Comparison of ENCODE assay signal across 9 cellular contexts in the genomic region with DNA sequence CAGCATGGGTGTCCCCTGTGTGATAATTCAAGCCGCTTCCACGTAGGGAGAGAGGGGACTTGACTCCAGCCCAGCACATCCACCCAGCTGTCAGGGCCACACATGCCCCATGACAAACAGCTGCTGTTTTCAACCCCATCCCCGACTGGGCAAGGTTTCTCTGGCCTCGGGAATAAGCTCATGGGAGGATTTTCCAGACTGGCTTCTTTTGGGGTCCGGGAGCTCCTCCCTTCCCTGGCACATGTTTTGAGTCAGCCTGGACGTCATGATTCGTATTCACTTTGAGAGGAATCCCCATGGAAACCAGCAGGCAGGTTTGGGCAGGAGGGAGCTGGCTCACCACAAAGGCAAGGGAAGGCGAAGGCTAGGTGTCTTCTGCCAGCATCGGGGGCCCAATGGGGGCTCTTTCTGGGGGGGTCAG.
DNase-seq lines count a peak whose midpoint lies in the region; FAIRE-seq and TF ChIP-seq lines count a peak whose summit lies in the region.
"Had no signal": no experiment of that assay in that cellular context is flagged by ENCODE, and none has a peak within 500 bp of the region (broad histone marks: within the 10 kb centered on the region; RNA-seq: fewer than 3 reads in every experiment).

No MANE protein-coding gene starts in this region.

- no peak for TF ChIP-seq CTCF in fibroblast of pulmonary artery (IDR thresholded peaks at IDR 0.05; ENCODE audit: low read length, missing control alignments)

- H3K4me1 ChIP-seq in SJSA1 (replicated peaks) (peaks cover 38% of the 10 kb centered on the region), mesendoderm (ENCODE audit: control insufficient read depth, low read depth, low read length) (no peaks in the 10 kb centered on the region)

- WGBS in mesendoderm (ENCODE audit: extremely low coverage, insufficient coverage, low lambda C conversion rate): no CpG with 5 or more reads among the region's 9 CpGs

- no peak overlapping the region for H2BK5ac ChIP-seq in mesendoderm (ENCODE audit: low read length)

- no peaks in the 10 kb centered on the region for H3K36me3 ChIP-seq in SJSA1
- no peaks in the 10 kb centered on the region for H3K36me3 ChIP-seq in mesendoderm (ENCODE audit: control insufficient read depth, insufficient read depth, low read length)

- no peak overlapping the region for H3K56ac ChIP-seq in mesendoderm (ENCODE audit: low read length)

- peak; percentile 70 for DNase-seq in H54 (ENCODE audit: insufficient read length, low spot score)
- DNase-seq in SJSA1 (ENCODE audit: low read depth in 1 of 2, low spot score in 2 of 2): peak; percentile 61 to 62
- DNase-seq in fibroblast of pulmonary artery (ENCODE audit: low read depth): peak; percentile 64
- DNase-seq in skeletal muscle cell (ENCODE audit: low read depth): peak; percentile 54
- DNase-seq in mesendoderm: no peak
- DNase-seq in SHP77 treated with DMSO at 0.1 percent for 48 hours (lab: John Stamatoyannopoulos, UW): no peak
- DNase-seq in effector CD4-positive, alpha-beta T cell: no peak
- DNase-seq in activated CD4-positive, alpha-beta T cell treated with anti-CD3 and anti-CD28 coated beads for 1 hour: no peak
- DNase-seq: activated naive CD8-positive, alpha-beta T cell treated with anti-CD3 and anti-CD28 coated beads for 36 hours had no signal

- H2BK15ac ChIP-seq in mesendoderm (replicated peaks; ENCODE audit: low read depth): no peak overlapping the region

- H3K79me1 ChIP-seq in mesendoderm (ENCODE audit: low read length): peaks cover 24% of the 10 kb centered on the region

- H4K5ac ChIP-seq in mesendoderm (ENCODE audit: low read length): no peak overlapping the region

- H3K79me2 ChIP-seq in mesendoderm (ENCODE audit: control insufficient read depth, insufficient read depth, low read length): peaks cover 4% of the 10 kb centered on the region

- H3K4me3 ChIP-seq in SJSA1 (no peak overlapping the region), fibroblast of pulmonary artery (replicated peaks; ENCODE audit: low read depth, low read length) (no peak overlapping the region), skeletal muscle cell (ENCODE audit: low read depth, low read length) (no peak overlapping the region), mesendoderm (ENCODE audit: low read length) (no peak overlapping the region)

- H2AK5ac ChIP-seq in mesendoderm (ENCODE audit: low read length): no peak overlapping the region

- no peak overlapping the region for H3K9ac ChIP-seq in mesendoderm (ENCODE audit: low read length)

- FAIRE-seq in H54 (lab: Jason Lieb, UNC): no peak

- no peak overlapping the region for H3K18ac ChIP-seq in mesendoderm (ENCODE audit: low read length)

- H3K27me3 ChIP-seq in SJSA1 (replicated peaks) (no peaks in the 10 kb centered on the region), mesendoderm (ENCODE audit: insufficient read depth, low read length, poor library complexity) (no peaks in the 10 kb centered on the region)

- H3K4ac ChIP-seq in mesendoderm (ENCODE audit: low read depth, low read length): no peak overlapping the region

- no peak overlapping the region for H2BK120ac ChIP-seq in mesendoderm (ENCODE audit: low read depth, low read length)

- H3K9me3 ChIP-seq in SJSA1 (replicated peaks): no peaks in the 10 kb centered on the region

- no peak overlapping the region for H3K4me2 ChIP-seq in mesendoderm (ENCODE audit: low read length)

- no peak overlapping the region for H4K8ac ChIP-seq in mesendoderm (ENCODE audit: low read depth, low read length)

- TF ChIP-seq POLR2A in H54 (IDR thresholded peaks at IDR 0.05; ENCODE audit: low read depth, low read length): no peak

- H3K23ac ChIP-seq in mesendoderm (ENCODE audit: low read length): no peak overlapping the region

- H3K27ac ChIP-seq in SJSA1: peak overlapping the region; percentile 90
- no peak overlapping the region for H3K27ac ChIP-seq in mesendoderm (ENCODE audit: low read depth, low read length)

Comparison
In these comparisons a context has a peak if more than half of its experiments do, and no peak if none do; other contexts are left out.
1. DNase-seq: peak in H54 (single experiment), SJSA1 (2 of 2), fibroblast of pulmonary artery (single experiment) and skeletal muscle cell (single experiment); none in mesendoderm (single experiment), SHP77 treated with DMSO at 0.1 percent for 48 hours (single experiment), effector CD4-positive, alpha-beta T cell (single experiment) and activated CD4-positive, alpha-beta T cell treated with anti-CD3 and anti-CD28 coated beads for 1 hour (single experiment).